Comparison of ENCODE assay signal across 8 cellular contexts in genomic region chr14:34629344-34629656, GRCh38. TPM values are rescaled to one million over a fixed set of nuclear protein-coding genes. Genes with fewer than 3 reads are reported as not detected.
DNase-seq lines count a peak whose midpoint lies in the region; ATAC-seq and TF ChIP-seq lines count a peak whose summit lies in the region.

No MANE protein-coding gene starts in this region.

- peak overlapping the region; percentile 92 for H3K4me3 ChIP-seq in OCI-LY1 (ENCODE audit: low read depth, low read length, poor library complexity, severe bottlenecking)
- H3K4me3 ChIP-seq in epithelial cell of esophagus (ENCODE audit: low read length), result peak overlapping the region; percentile 94
- peak overlapping the region; percentile 97 for H3K4me3 ChIP-seq in trophoblast cell (ENCODE audit: low read depth, low read length)

- no peaks in the 10 kb centered on the region for H3F3A ChIP-seq in OCI-LY1 (ENCODE audit: insufficient read depth, low read length)

- H2BK5ac ChIP-seq in trophoblast cell (ENCODE audit: low read depth, low read length, poor library complexity), result peak overlapping the region; percentile 62

- H3K79me1 ChIP-seq in trophoblast cell (ENCODE audit: low read length), result peaks cover 6% of the 10 kb centered on the region

- peak overlapping the region; percentile 85 for H2BK120ac ChIP-seq in trophoblast cell (ENCODE audit: insufficient read depth, low read length, poor library complexity)

- H3K36me3 Mint-ChIP-seq in activated CD8-positive, alpha-beta memory T cell treated with anti-CD3 and anti-CD28 coated beads, Interleukin-2, amount 10 ng/mL, durations not matched to agents 7 days and 5 days, result peaks cover 17% of the 10 kb centered on the region

- ATAC-seq in activated CD8-positive, alpha-beta memory T cell treated with anti-CD3 and anti-CD28 coated beads, Interleukin-2, amount 10 ng/mL, durations not matched to agents 7 days and 5 days, result no peak
- ATAC-seq in GM21526 (IDR thresholded peaks at IDR 0.05; ENCODE audit: low FRiP score, unreplicated experiment), result no peak

- no peak overlapping the region for H3K23ac ChIP-seq in trophoblast cell (ENCODE audit: low read length)

- H2BK12ac ChIP-seq in trophoblast cell (ENCODE audit: low read length), result no peak overlapping the region

- H3K4me2 ChIP-seq in OCI-LY1 (ENCODE audit: low read length) (peak overlapping the region; percentile 72), trophoblast cell (ENCODE audit: low read length) (peak overlapping the region; percentile 96)

- H3K36me3 ChIP-seq in OCI-LY1 (ENCODE audit: insufficient read depth, low read length), result peaks cover 12% of the 10 kb centered on the region; the same call in 1 of the 2 replicates
- H3K36me3 ChIP-seq in trophoblast cell (ENCODE audit: control insufficient read depth in 1 of 2, insufficient read depth in 2 of 2, low read length in 2 of 2), result no peaks in the 10 kb centered on the region

- DNase-seq in activated CD8-positive, alpha-beta memory T cell treated with anti-CD3 and anti-CD28 coated beads, Interleukin-2, amount 10 ng/mL, durations not matched to agents 7 days and 5 days, result no peak
- DNase-seq in activated CD8-positive, alpha-beta memory T cell treated with anti-CD3 and anti-CD28 coated beads for 24 hours, result no peak
- DNase-seq in epithelial cell of esophagus (ENCODE audit: low read depth), result no peak
- no peak for DNase-seq in trophoblast cell
- no peak for DNase-seq in D341Med (ENCODE audit: low spot score)
- no peak for DNase-seq in AG08396 (ENCODE audit: low spot score)

- H2AK5ac ChIP-seq in trophoblast cell (ENCODE audit: low read length), result peak overlapping the region; percentile 60

- H3K27ac ChIP-seq in OCI-LY1 (ENCODE audit: low read depth, low read length, poor library complexity, severe bottlenecking) (peak overlapping the region; percentile 37), trophoblast cell (ENCODE audit: low read depth, low read length) (no peak overlapping the region)

- H3K27me3 ChIP-seq in OCI-LY1 (ENCODE audit: insufficient read depth, low read length) (no peaks in the 10 kb centered on the region), trophoblast cell (ENCODE audit: insufficient read depth, low read length) (no peaks in the 10 kb centered on the region)

- H3K4me1 Mint-ChIP-seq in activated CD8-positive, alpha-beta memory T cell treated with anti-CD3 and anti-CD28 coated beads, Interleukin-2, amount 10 ng/mL, durations not matched to agents 7 days and 5 days, result peaks cover 34% of the 10 kb centered on the region

- H3K4me1 ChIP-seq in OCI-LY1 (ENCODE audit: insufficient read depth, low read length, severe bottlenecking), result peaks cover 15% of the 10 kb centered on the region
- peaks cover 0 to 3% of the 10 kb centered on the region in 2 experiments for H3K4me1 ChIP-seq in trophoblast cell (ENCODE audit: control insufficient read depth in 1 of 2, insufficient read depth in 2 of 2, low read length in 2 of 2)

- peak overlapping the region; percentile 83 for H4K12ac ChIP-seq in trophoblast cell (ENCODE audit: low read depth, low read length)

- peak overlapping the region; percentile 95 for H3K14ac ChIP-seq in trophoblast cell (ENCODE audit: low read length)

- H3K9me3 ChIP-seq in OCI-LY1 (ENCODE audit: low read length) (no peaks in the 10 kb centered on the region), trophoblast cell (ENCODE audit: insufficient read depth, low read depth, low read length) (no peaks in the 10 kb centered on the region)

- no peak for TF ChIP-seq CTCF in OCI-LY1 (IDR thresholded peaks at IDR 0.05; ENCODE audit: low read length)
- no peak for TF ChIP-seq CTCF in epithelial cell of esophagus (IDR thresholded peaks at IDR 0.05; ENCODE audit: insufficient read depth, low read depth, low read length, missing control alignments)

- H3K9me3 Mint-ChIP-seq in activated CD8-positive, alpha-beta memory T cell treated with anti-CD3 and anti-CD28 coated beads, Interleukin-2, amount 10 ng/mL, durations not matched to agents 7 days and 5 days (ENCODE audit: low read depth), result no peaks in the 10 kb centered on the region

- peaks cover 18% of the 10 kb centered on the region for H3K79me2 ChIP-seq in OCI-LY1 (ENCODE audit: insufficient read depth, low read length)
- peaks cover 6% of the 10 kb centered on the region for H3K79me2 ChIP-seq in trophoblast cell (ENCODE audit: control insufficient read depth, insufficient read depth, low read length, poor library complexity)

- peaks cover 10% of the 10 kb centered on the region for H3K27me3 Mint-ChIP-seq in activated CD8-positive, alpha-beta memory T cell treated with anti-CD3 and anti-CD28 coated beads, Interleukin-2, amount 10 ng/mL, durations not matched to agents 7 days and 5 days

- peak overlapping the region; percentile 81 for H3K4ac ChIP-seq in trophoblast cell (ENCODE audit: low read depth, low read length)

- peak overlapping the region; percentile 97 for H3K27ac Mint-ChIP-seq in activated CD8-positive, alpha-beta memory T cell treated with anti-CD3 and anti-CD28 coated beads, Interleukin-2, amount 10 ng/mL, durations not matched to agents 7 days and 5 days

- 0 out of 2 replicates have a peak overlapping the region, but pooled peaks have one; percentile 15 for H2AFZ ChIP-seq in OCI-LY1 (ENCODE audit: low read length)
- peak overlapping the region; percentile 82 for H2AFZ ChIP-seq in trophoblast cell (ENCODE audit: insufficient read depth, low read length, poor library complexity)

- no CpG with 5 or more reads among the region's 13 CpGs for WGBS in trophoblast cell (ENCODE audit: extremely low coverage, insufficient coverage, insufficient read length)

- H3K18ac ChIP-seq in trophoblast cell (ENCODE audit: low read length), result peak overlapping the region; percentile 91

- H3K9me2 ChIP-seq in OCI-LY1 (ENCODE audit: low read depth, low read length), result no peaks in the 10 kb centered on the region

- H3K9ac ChIP-seq in OCI-LY1 (ENCODE audit: low read length) (peak overlapping the region; percentile 95), trophoblast cell (ENCODE audit: low read length) (peak overlapping the region; percentile 93)

- peak overlapping the region; percentile 96 for H3K4me3 Mint-ChIP-seq in activated CD8-positive, alpha-beta memory T cell treated with anti-CD3 and anti-CD28 coated beads, Interleukin-2, amount 10 ng/mL, durations not matched to agents 7 days and 5 days

- H4K91ac ChIP-seq in trophoblast cell (ENCODE audit: low read depth, low read length), result peak overlapping the region; percentile 69

- H4K8ac ChIP-seq in trophoblast cell (ENCODE audit: low read depth, low read length), result peak overlapping the region; percentile 95

- no peaks in the 10 kb centered on the region for H4K20me1 ChIP-seq in OCI-LY1 (ENCODE audit: insufficient read depth, low read length)

- CTCF ChIA-PET in activated CD8-positive, alpha-beta memory T cell treated with anti-CD3 and anti-CD28 coated beads, Interleukin-2, amount 10 ng/mL, durations not matched to agents 7 days and 5 days (lab: Charles Lee), result no interaction called here

RNA-seq across cellular contexts. Expression of gene SNX6, which starts 0.6 kb away (rescaled TPM):
- 10 to 100 TPM; 67.8 to 70.9 TPM for total RNA-seq in activated CD8-positive, alpha-beta memory T cell treated with anti-CD3 and anti-CD28 coated beads, Interleukin-2, amount 10 ng/mL, durations not matched to agents 7 days and 5 days
- polyA plus RNA-seq in trophoblast cell (2013), result 69.9 and 73.3 TPM in 2 replicates
